ENCODE assay signal across 9 cellular contexts in genomic region chr4:987689-988513, GRCh38. TPM values are rescaled to one million over a fixed set of nuclear protein-coding genes. Genes with fewer than 3 reads are reported as not detected.
DNase-seq lines count a peak whose midpoint lies in the region; ATAC-seq, FAIRE-seq and TF ChIP-seq lines count a peak whose summit lies in the region.
"Had no signal": no experiment of that assay in that cellular context is flagged by ENCODE, and none has a peak within 500 bp of the region (broad histone marks: within the 10 kb centered on the region; RNA-seq: fewer than 3 reads in every experiment).

No MANE protein-coding gene starts in this region.

- H3K36me3 Mint-ChIP-seq in activated T-cell treated with anti-CD3 and anti-CD28 coated beads, Interleukin-2, amount 50 U/mL, for 72 hours (ENCODE audit: insufficient read depth in 2 of 2), result no peaks in the 10 kb centered on the region
- peaks cover 5% of the 10 kb centered on the region for H3K36me3 Mint-ChIP-seq in memory B cell

- ATAC-seq in activated T-cell treated with anti-CD3 and anti-CD28 coated beads, Interleukin-2, amount 50 U/mL, for 72 hours (replicated peaks in 1 of 2), result no peak
- ATAC-seq in K562, result no peak
- ATAC-seq in memory B cell (ENCODE audit: low read depth), result no peak
- no peak for ATAC-seq in HG02970 (IDR thresholded peaks at IDR 0.05; ENCODE audit: low FRiP score, unreplicated experiment)

- no peaks in the 10 kb centered on the region for H3K27me3 Mint-ChIP-seq in activated T-cell treated with anti-CD3 and anti-CD28 coated beads, Interleukin-2, amount 50 U/mL, for 72 hours (ENCODE audit: low read depth)
- H3K27me3 Mint-ChIP-seq in memory B cell, result no peaks in the 10 kb centered on the region

- H2AFZ ChIP-seq in K562 (ENCODE audit: low read depth, low read length), result peak overlapping the region; percentile 86

- peak overlapping the region; percentile 89 to 90 for H3K4me3 Mint-ChIP-seq in activated T-cell treated with anti-CD3 and anti-CD28 coated beads, Interleukin-2, amount 50 U/mL, for 72 hours
- H3K4me3 Mint-ChIP-seq in memory B cell, result peak overlapping the region; percentile 81

- no peaks in the 10 kb centered on the region for H3K9me3 Mint-ChIP-seq in activated T-cell treated with anti-CD3 and anti-CD28 coated beads, Interleukin-2, amount 50 U/mL, for 72 hours
- H3K9me3 Mint-ChIP-seq in memory B cell, result no peaks in the 10 kb centered on the region

- no peak for DNase-seq in activated T-cell treated with anti-CD3 and anti-CD28 coated beads, Interleukin-2, amount 50 U/mL, for 72 hours
- DNase-seq in activated T-cell treated with anti-CD3 and anti-CD28 coated beads for 4 hours (no peak), K562 (ENCODE audit: extremely low read depth in 1 of 4, low spot score in 3 of 4) (no peak), memory B cell (ENCODE audit: low spot score in 2 of 2) (no peak), transverse colon (no peak), mucosa of gallbladder (ENCODE audit: low spot score) (no peak), DMS53 (lab: John Stamatoyannopoulos, UW) (no peak)
- DNase-seq: DMS79 treated with DMSO at 0.1 percent for 48 hours had no signal

- H3K4me1 Mint-ChIP-seq in activated T-cell treated with anti-CD3 and anti-CD28 coated beads, Interleukin-2, amount 50 U/mL, for 72 hours (ENCODE audit: low read depth), result peaks cover 29% of the 10 kb centered on the region
- peaks cover 11% of the 10 kb centered on the region for H3K4me1 Mint-ChIP-seq in memory B cell

- H3K4me3 ChIP-seq in K562 (peak overlapping the region; percentile 68), transverse colon (peak overlapping the region in 3 of 4 donors; percentile 72 to 94 (median 86))

- TF ChIP-seq POLR2A in K562 (conservative IDR thresholded peaks at IDR 0.05) (no peak), transverse colon (IDR thresholded peaks at IDR 0.05) (no peak)

- peaks cover 27% of the 10 kb centered on the region for H3K79me2 ChIP-seq in K562 (ENCODE audit: control insufficient read depth, insufficient read depth, low read length)

- H3K27ac Mint-ChIP-seq in activated T-cell treated with anti-CD3 and anti-CD28 coated beads, Interleukin-2, amount 50 U/mL, for 72 hours, result no peak overlapping the region
- no peak overlapping the region for H3K27ac Mint-ChIP-seq in memory B cell

- TF ChIP-seq CTCF in K562 (IDR thresholded peaks at IDR 0.05 in 2 of 3, conservative IDR thresholded peaks at IDR 0.05 in 1 of 3; ENCODE audit: insufficient read depth in 2 of 3, low read depth in 1 of 3, low read length in 3 of 3), result no peak
- TF ChIP-seq CTCF in transverse colon (IDR thresholded peaks at IDR 0.05), result no peak

- WGBS in K562 (ENCODE audit: insufficient coverage, low coverage, missing lambda C conversion rate), result 58% methylated on average over 28 of the region's 36 CpGs
- WGBS in transverse colon (ENCODE audit: low coverage in 1 of 2), 2 donors, result 80% methylated on average over 25 of the region's 36 CpGs; no CpG with 5 or more reads in 1 of the 2 donors

- in situ Hi-C loops in K562 (cut with MboI), result no loop called here
- in situ Hi-C loops in transverse colon (cut with MboI; ENCODE audit: low pct_ligation_motif_present in 1 of 4, low pct_unique_long_range_greater_than_20kb in 1 of 4, low sequenced_read_pairs in 3 of 4), result no loop called here

- POLR2A ChIA-PET in K562 (lab: Yijun Ruan, JAX), result interaction anchor here (0.5 to 1.1 kb wide), 8 partner anchors 8 to 422 kb away, joined by 3 to 7 read pairs (median 3); no protein-coding TSS in a partner anchor

- H3K27ac ChIP-seq in K562 (ENCODE audit: extremely low read depth, low read depth, low read length), result peak overlapping the region; percentile 79
- peak overlapping the region in 3 of 4 donors; percentile 78 to 83 (median 81) for H3K27ac ChIP-seq in transverse colon

- peak overlapping the region; percentile 85 for H3K4me2 ChIP-seq in K562 (ENCODE audit: insufficient read depth, low read length)

- no peak for FAIRE-seq in K562 (lab: Jason Lieb, UNC)

- H3K9me3 ChIP-seq in K562 (replicated peaks; ENCODE audit: control insufficient read depth, insufficient read depth, low read depth, low read length), result no peaks in the 10 kb centered on the region; the same call in 1 of the 2 replicates
- no peaks in the 10 kb centered on the region for H3K9me3 ChIP-seq in transverse colon

- no peaks in the 10 kb centered on the region for H4K20me1 ChIP-seq in K562 (replicated peaks; ENCODE audit: control insufficient read depth, insufficient read depth, low read length)

- intact Hi-C loops in K562 (cut with micrococcal nuclease), result loop anchor here (2.0 to 10.0 kb wide), 5 partner anchors 55 to 303 kb away; partner anchors contain the start of genes GAK, SLC49A3 and TMEM175
- intact Hi-C loops in transverse colon (cut with DNase I; ENCODE audit: low total_unique reads), result loop anchor here (2.0 kb wide), 1 partner anchor 61 kb away; no protein-coding TSS in a partner anchor

- no peaks in the 10 kb centered on the region for H3K27me3 ChIP-seq in K562 (ENCODE audit: control insufficient read depth in 2 of 2, insufficient read depth in 2 of 2, low read length in 2 of 2)
- H3K27me3 ChIP-seq in transverse colon, result no peaks in the 10 kb centered on the region

- CTCF ChIA-PET in K562 (lab: Yijun Ruan, JAX; ENCODE audit: low intra/inter-chr PET ratio), result interaction anchor here (0.7 to 1.4 kb wide), 3 partner anchors 96 to 245 kb away, joined by 5 to 7 read pairs (median 5); no protein-coding TSS in a partner anchor

- BruUV-seq in K562 (replicated peaks; lab: Mats Ljungman, UMichigan), result no TSS peak

- no peak for TF ChIP-seq RAD21 in K562 (CRISPR knock-in tag; conservative IDR thresholded peaks at IDR 0.05 in 1 of 2, IDR thresholded peaks at IDR 0.05 in 1 of 2)

- H3K4me1 ChIP-seq in K562 (replicated peaks in 1 of 2; ENCODE audit: control insufficient read depth in 2 of 2, insufficient read depth in 2 of 2, low read length in 2 of 2) (peaks cover 27 to 72% of the 10 kb centered on the region in 2 experiments), transverse colon (peaks cover 26 to 43% (median 38%) of the 10 kb centered on the region in 4 donors)

- H3K36me3 ChIP-seq in K562 (ENCODE audit: control insufficient read depth, insufficient read depth, low read length), result peaks cover 22% of the 10 kb centered on the region; the same call in 1 of the 3 replicates
- H3K36me3 ChIP-seq in transverse colon, result no peaks in the 10 kb centered on the region

- H3K9me1 ChIP-seq in K562 (ENCODE audit: control insufficient read depth, insufficient read depth, low read length), result no peaks in the 10 kb centered on the region

- H3K9ac ChIP-seq in K562 (ENCODE audit: insufficient read depth in 1 of 2, low read depth in 2 of 2, low read length in 2 of 2), result peak overlapping the region; percentile 75 to 90

- no peak for TF ChIP-seq EP300 in K562 (IDR thresholded peaks at IDR 0.05; ENCODE audit: low read length)
- no peak for TF ChIP-seq EP300 in transverse colon (IDR thresholded peaks at IDR 0.05; ENCODE audit: low read depth)

RNA-seq across cellular contexts. Expression of gene IDUA, which starts 1.1 kb away (rescaled TPM):
- total RNA-seq in activated T-cell treated with anti-CD3 and anti-CD28 coated beads, Interleukin-2, amount 50 U/mL, for 72 hours, result 10 to 100 TPM; 11.8 to 13.9 TPM
- 7.8 and 35.6 TPM in 2 replicates for total RNA-seq in K562 (2011; cell fraction: chromatin; rRNA removed; ENCODE audit: low replicate concordance)
- total RNA-seq in K562 (2011; cell fraction: nucleolus; rRNA removed), result 35.8 and 36.4 TPM in 2 replicates
- total RNA-seq in K562 (2011; cell fraction: nucleoplasm; rRNA removed), result 12.5 and 18.8 TPM in 2 replicates
- 9.9 and 10.1 TPM in 2 replicates for total RNA-seq in K562 (2014; rRNA removed)
- total RNA-seq in K562 (2014; rRNA removed; fragmentation: Illumina TruSeq; extraction: Trizol), result 0.26 and 0.69 TPM in 2 replicates
- 3.1 and 4.8 TPM in 2 replicates for total RNA-seq in K562 (2015; rRNA removed; fragmentation: Illumina TruSeq; extraction: Trizol)
- 13.6 and 16.1 TPM in 2 replicates for total RNA-seq in K562 (2021)
- 1.2 and 2.2 TPM in 2 replicates for polyA plus RNA-seq in K562 (2011; rRNA removed)
- polyA plus RNA-seq in K562 (2011; cell fraction: cytosol; rRNA removed), result 0.90 and 2.8 TPM in 2 replicates
- polyA plus RNA-seq in K562 (2011; cell fraction: nucleus; rRNA removed), result 34.5 and 72.8 TPM in 2 replicates
- 9.8 and 26.2 TPM in 2 replicates for polyA plus RNA-seq in K562 (2012)
- 0.30 and 1.2 TPM in 2 replicates for polyA plus RNA-seq in K562 (2014; fragmentation: Illumina TruSeq; extraction: Trizol)
- polyA plus RNA-seq in K562 (2014; fragmentation: Nextera tagmentation; extraction: Ambion mirVana), result under 1 TPM; 0.04 to 0.13 TPM
- polyA plus RNA-seq in K562 (2014; rRNA removed), result 11.2 and 14.1 TPM in 2 replicates
- 0.36 and 0.70 TPM in 2 replicates for polyA minus RNA-seq in K562 (2011; rRNA and poly(A)+ RNA removed)
- polyA minus RNA-seq in K562 (2011; cell fraction: cytosol; rRNA and poly(A)+ RNA removed), result 7.3 and 13.7 TPM in 2 replicates
- polyA minus RNA-seq in K562 (2011; cell fraction: nucleus; rRNA and poly(A)+ RNA removed), result 10.0 and 12.1 TPM in 2 replicates
- total RNA-seq in transverse colon, result 10 to 100 TPM; 25.9 to 78.6 (median 40.4) TPM
- total RNA-seq in mucosa of gallbladder, result 93.0 TPM

RNA-seq across cellular contexts. Expression of gene SLC26A1, which starts 5.3 kb away (rescaled TPM):
- total RNA-seq in activated T-cell treated with anti-CD3 and anti-CD28 coated beads, Interleukin-2, amount 50 U/mL, for 72 hours, result not detected
- total RNA-seq in K562 (2011; cell fraction: chromatin; rRNA removed; ENCODE audit: low replicate concordance), result 5.5 and 11.7 TPM in 2 replicates
- total RNA-seq in K562 (2011; cell fraction: nucleolus; rRNA removed), result 8.4 and 9.3 TPM in 2 replicates
- 4.1 and 4.2 TPM in 2 replicates for total RNA-seq in K562 (2011; cell fraction: nucleoplasm; rRNA removed)
- total RNA-seq in K562 (2014; rRNA removed) (1.6 TPM in 2 replicates), K562 (2014; rRNA removed; fragmentation: Illumina TruSeq; extraction: Trizol) (0.40 and 0.96 TPM in 2 replicates), K562 (2015; rRNA removed; fragmentation: Illumina TruSeq; extraction: Trizol) (1.8 and 2.2 TPM in 2 replicates), K562 (2021) (3.1 and 4.2 TPM in 2 replicates), transverse colon (1 to 10 TPM; 1.7 to 4.1 (median 2.8) TPM), mucosa of gallbladder (4.3 TPM)
- polyA plus RNA-seq in K562 (2011; rRNA removed) (0.95 and 2.0 TPM in 2 replicates), K562 (2014; fragmentation: Illumina TruSeq; extraction: Trizol) (0.56 and 0.69 TPM in 2 replicates), K562 (2014; fragmentation: Nextera tagmentation; extraction: Ambion mirVana) (under 1 TPM; 0.11 to 0.24 TPM), K562 (2014; rRNA removed) (1.4 and 2.1 TPM in 2 replicates)
- polyA plus RNA-seq in K562 (2011; cell fraction: cytosol; rRNA removed), result 1.0 and 2.7 TPM in 2 replicates
- polyA plus RNA-seq in K562 (2011; cell fraction: nucleus; rRNA removed), result 9.1 and 12.1 TPM in 2 replicates
- polyA plus RNA-seq in K562 (2012), result 4.4 and 8.2 TPM in 2 replicates
- 0.51 and 0.74 TPM in 2 replicates for polyA minus RNA-seq in K562 (2011; rRNA and poly(A)+ RNA removed)
- polyA minus RNA-seq in K562 (2011; cell fraction: cytosol; rRNA and poly(A)+ RNA removed), result 1.7 TPM in 2 replicates
- 3.9 and 6.3 TPM in 2 replicates for polyA minus RNA-seq in K562 (2011; cell fraction: nucleus; rRNA and poly(A)+ RNA removed)

RNA-seq across cellular contexts. Expression of gene DGKQ, which starts 14.5 kb away (rescaled TPM):
- total RNA-seq in activated T-cell treated with anti-CD3 and anti-CD28 coated beads, Interleukin-2, amount 50 U/mL, for 72 hours, result 10 to 100 TPM in 1 of 2 donors, 1 to 10 TPM in 1; 8.8 to 12.0 TPM
- 27.1 and 96.1 TPM in 2 replicates for total RNA-seq in K562 (2011; cell fraction: chromatin; rRNA removed; ENCODE audit: low replicate concordance)
- 70.2 and 86.6 TPM in 2 replicates for total RNA-seq in K562 (2011; cell fraction: nucleolus; rRNA removed)
- total RNA-seq in K562 (2011; cell fraction: nucleoplasm; rRNA removed), result 28.7 and 35.0 TPM in 2 replicates
- total RNA-seq in K562 (2014; rRNA removed) (17.0 and 19.1 TPM in 2 replicates), K562 (2014; rRNA removed; fragmentation: Illumina TruSeq; extraction: Trizol) (1.2 and 1.7 TPM in 2 replicates), K562 (2015; rRNA removed; fragmentation: Illumina TruSeq; extraction: Trizol) (6.1 and 6.3 TPM in 2 replicates), K562 (2021) (18.4 and 22.0 TPM in 2 replicates), transverse colon (100 to 1,000 TPM in 2 of 4 donors, 10 to 100 TPM in 2; 51.8 to 147 (median 86.0) TPM), mucosa of gallbladder (26.9 TPM)
- polyA plus RNA-seq in K562 (2011; rRNA removed) (5.6 and 6.8 TPM in 2 replicates), K562 (2014; fragmentation: Illumina TruSeq; extraction: Trizol) (2.6 and 7.3 TPM in 2 replicates), K562 (2014; fragmentation: Nextera tagmentation; extraction: Ambion mirVana) (under 1 TPM; 0.17 to 0.27 TPM), K562 (2014; rRNA removed) (15.3 and 15.7 TPM in 2 replicates)
- polyA plus RNA-seq in K562 (2011; cell fraction: cytosol; rRNA removed), result 5.6 and 16.4 TPM in 2 replicates
- polyA plus RNA-seq in K562 (2011; cell fraction: nucleus; rRNA removed), result 86.6 and 144 TPM in 2 replicates
- 13.1 and 23.6 TPM in 2 replicates for polyA plus RNA-seq in K562 (2012)
- polyA minus RNA-seq in K562 (2011; rRNA and poly(A)+ RNA removed), result 1.9 and 2.5 TPM in 2 replicates
- 5.5 and 7.7 TPM in 2 replicates for polyA minus RNA-seq in K562 (2011; cell fraction: cytosol; rRNA and poly(A)+ RNA removed)
- 17.1 and 17.2 TPM in 2 replicates for polyA minus RNA-seq in K562 (2011; cell fraction: nucleus; rRNA and poly(A)+ RNA removed)

RNA-seq across cellular contexts. Expression of gene FGFRL1, which starts 23.5 kb away (rescaled TPM):
- 10 to 100 TPM; 15.9 to 18.6 TPM for total RNA-seq in activated T-cell treated with anti-CD3 and anti-CD28 coated beads, Interleukin-2, amount 50 U/mL, for 72 hours
- 24.3 and 107 TPM in 2 replicates for total RNA-seq in K562 (2011; cell fraction: chromatin; rRNA removed; ENCODE audit: low replicate concordance)
- 71.6 and 76.2 TPM in 2 replicates for total RNA-seq in K562 (2011; cell fraction: nucleolus; rRNA removed)
- 78.9 and 124 TPM in 2 replicates for total RNA-seq in K562 (2011; cell fraction: nucleoplasm; rRNA removed)
- total RNA-seq in K562 (2014; rRNA removed) (21.6 and 30.7 TPM in 2 replicates), K562 (2014; rRNA removed; fragmentation: Illumina TruSeq; extraction: Trizol) (5.3 and 7.1 TPM in 2 replicates), K562 (2015; rRNA removed; fragmentation: Illumina TruSeq; extraction: Trizol) (10.4 and 11.4 TPM in 2 replicates), K562 (2021) (45.6 and 49.9 TPM in 2 replicates), transverse colon (10 to 100 TPM; 11.7 to 15.9 (median 14.2) TPM), mucosa of gallbladder (28.2 TPM)
- polyA plus RNA-seq in K562 (2011; rRNA removed) (14.6 and 18.3 TPM in 2 replicates), K562 (2014; fragmentation: Illumina TruSeq; extraction: Trizol) (17.1 and 25.2 TPM in 2 replicates), K562 (2014; fragmentation: Nextera tagmentation; extraction: Ambion mirVana) (under 1 TPM; 0.34 to 0.53 TPM), K562 (2014; rRNA removed) (15.1 and 15.6 TPM in 2 replicates)
- 39.0 and 72.2 TPM in 2 replicates for polyA plus RNA-seq in K562 (2011; cell fraction: cytosol; rRNA removed)
- 55.9 and 72.5 TPM in 2 replicates for polyA plus RNA-seq in K562 (2011; cell fraction: nucleus; rRNA removed)
- polyA plus RNA-seq in K562 (2012), result 28.5 and 35.1 TPM in 2 replicates
- polyA minus RNA-seq in K562 (2011; rRNA and poly(A)+ RNA removed), result 73.8 and 144 TPM in 2 replicates
- 42.8 and 52.2 TPM in 2 replicates for polyA minus RNA-seq in K562 (2011; cell fraction: cytosol; rRNA and poly(A)+ RNA removed)
- 20.8 and 21.0 TPM in 2 replicates for polyA minus RNA-seq in K562 (2011; cell fraction: nucleus; rRNA and poly(A)+ RNA removed)

RNA-seq across cellular contexts. Expression of gene TMEM175, which starts 55.6 kb away (rescaled TPM):
- 10 to 100 TPM; 21.0 to 22.0 TPM for total RNA-seq in activated T-cell treated with anti-CD3 and anti-CD28 coated beads, Interleukin-2, amount 50 U/mL, for 72 hours
- 55.5 and 132 TPM in 2 replicates for total RNA-seq in K562 (2011; cell fraction: chromatin; rRNA removed; ENCODE audit: low replicate concordance)
- 80.9 and 84.2 TPM in 2 replicates for total RNA-seq in K562 (2011; cell fraction: nucleolus; rRNA removed)
- total RNA-seq in K562 (2011; cell fraction: nucleoplasm; rRNA removed), result 71.0 and 82.0 TPM in 2 replicates
- total RNA-seq in K562 (2014; rRNA removed) (14.9 and 17.7 TPM in 2 replicates), K562 (2014; rRNA removed; fragmentation: Illumina TruSeq; extraction: Trizol) (2.4 and 3.7 TPM in 2 replicates), K562 (2015; rRNA removed; fragmentation: Illumina TruSeq; extraction: Trizol) (9.4 and 9.5 TPM in 2 replicates), K562 (2021) (13.8 and 16.9 TPM in 2 replicates), transverse colon (100 to 1,000 TPM in 1 of 4 donors, 10 to 100 TPM in 3; 44.0 to 116 (median 50.5) TPM), mucosa of gallbladder (48.8 TPM)
- polyA plus RNA-seq in K562 (2011; rRNA removed) (11.4 and 28.9 TPM in 2 replicates), K562 (2014; fragmentation: Illumina TruSeq; extraction: Trizol) (8.5 and 21.5 TPM in 2 replicates), K562 (2014; fragmentation: Nextera tagmentation; extraction: Ambion mirVana) (under 1 TPM; 0.13 to 0.18 TPM), K562 (2014; rRNA removed) (22.5 and 30.9 TPM in 2 replicates)
- polyA plus RNA-seq in K562 (2011; cell fraction: cytosol; rRNA removed), result 31.2 and 37.1 TPM in 2 replicates
- polyA plus RNA-seq in K562 (2011; cell fraction: nucleus; rRNA removed), result 373 and 570 TPM in 2 replicates
- polyA plus RNA-seq in K562 (2012), result 18.3 and 42.2 TPM in 2 replicates
- 7.2 and 7.6 TPM in 2 replicates for polyA minus RNA-seq in K562 (2011; rRNA and poly(A)+ RNA removed)
- 8.2 and 14.5 TPM in 2 replicates for polyA minus RNA-seq in K562 (2011; cell fraction: cytosol; rRNA and poly(A)+ RNA removed)
- polyA minus RNA-seq in K562 (2011; cell fraction: nucleus; rRNA and poly(A)+ RNA removed), result 27.3 and 30.2 TPM in 2 replicates
